Comparison of ENCODE assay signal across 9 cellular contexts in genomic region chr12:82326905-82327503, GRCh38. TPM values are rescaled to one million over a fixed set of nuclear protein-coding genes. Genes with fewer than 3 reads are reported as not detected.
DNase-seq lines count a peak whose midpoint lies in the region; ATAC-seq, FAIRE-seq and TF ChIP-seq lines count a peak whose summit lies in the region.
"Had no signal": no experiment of that assay in that cellular context is flagged by ENCODE, and none has a peak within 500 bp of the region (broad histone marks: within the 10 kb centered on the region; RNA-seq: fewer than 3 reads in every experiment).

No MANE protein-coding gene starts in this region.

- H3K36me3 ChIP-seq in pancreas (no peaks in the 10 kb centered on the region), H7 (replicated peaks; ENCODE audit: control insufficient read depth, insufficient read depth, low read length) (no peaks in the 10 kb centered on the region)

- peak in 2 of 4 donors; percentile 30 to 43 for TF ChIP-seq CTCF in pancreas (IDR thresholded peaks at IDR 0.05)

- H3K27me3 ChIP-seq in pancreas: no peaks in the 10 kb centered on the region
- no peaks in the 10 kb centered on the region for H3K27me3 ChIP-seq in H7 (ENCODE audit: control insufficient read depth, insufficient read depth, low read length)

- peak; percentile 3 for DNase-seq in EL
- DNase-seq in NCI-H526 (lab: John Stamatoyannopoulos, UW): peak; percentile 6 to 35
- peak; percentile 30 for DNase-seq in dedifferentiated amniotic fluid mesenchymal stem cell (ENCODE audit: extremely low spot score)
- no peak for DNase-seq in pancreas
- no peak for DNase-seq in H7
- DNase-seq in activated CD8-positive, alpha-beta memory T cell treated with anti-CD3 and anti-CD28 coated beads, Interleukin-2, amount 10 ng/mL, durations not matched to agents 7 days and 5 days: no peak

- H3K9me3 Mint-ChIP-seq in activated CD8-positive, alpha-beta memory T cell treated with anti-CD3 and anti-CD28 coated beads, Interleukin-2, amount 10 ng/mL, durations not matched to agents 7 days and 5 days (ENCODE audit: low read depth): no peaks in the 10 kb centered on the region

- no peak overlapping the region for H3K27ac ChIP-seq in pancreas
- H3K27ac ChIP-seq: parathyroid adenoma had no signal

- 6 to 10% methylated on average over 1 of the region's 1 CpG for WGBS in pancreas, 2 donors

- H3K9me3 ChIP-seq in pancreas: no peaks in the 10 kb centered on the region

- no peaks in the 10 kb centered on the region for H3K27me3 Mint-ChIP-seq in activated CD8-positive, alpha-beta memory T cell treated with anti-CD3 and anti-CD28 coated beads, Interleukin-2, amount 10 ng/mL, durations not matched to agents 7 days and 5 days

- no peak overlapping the region for H3K27ac Mint-ChIP-seq in activated CD8-positive, alpha-beta memory T cell treated with anti-CD3 and anti-CD28 coated beads, Interleukin-2, amount 10 ng/mL, durations not matched to agents 7 days and 5 days

- peak; percentile 43 for ATAC-seq in HG02798 (IDR thresholded peaks at IDR 0.05; ENCODE audit: poor library complexity, unreplicated experiment)
- ATAC-seq in pancreas: peak in 2 of 4 donors; percentile 52 to 56
- ATAC-seq in HG03520 (IDR thresholded peaks at IDR 0.05; ENCODE audit: unreplicated experiment): no peak
- ATAC-seq in activated CD8-positive, alpha-beta memory T cell treated with anti-CD3 and anti-CD28 coated beads, Interleukin-2, amount 10 ng/mL, durations not matched to agents 7 days and 5 days: no peak

- H3K4me3 ChIP-seq in pancreas (no peak overlapping the region), H7 (ENCODE audit: insufficient read depth, low read depth, low read length) (no peak overlapping the region)

- H3K4me1 ChIP-seq in pancreas: no peaks in the 10 kb centered on the region
- H3K4me1 ChIP-seq: parathyroid adenoma had no signal

- intact Hi-C loops in pancreas (cut with DNase I): loop anchor here in 2 of 3 donors (5.0 to 10.0 kb wide), 2 partner anchors 682 to 685 kb away; no protein-coding TSS in a partner anchor

- H3K36me3 Mint-ChIP-seq in activated CD8-positive, alpha-beta memory T cell treated with anti-CD3 and anti-CD28 coated beads, Interleukin-2, amount 10 ng/mL, durations not matched to agents 7 days and 5 days: no peaks in the 10 kb centered on the region

- CTCF ChIA-PET in activated CD8-positive, alpha-beta memory T cell treated with anti-CD3 and anti-CD28 coated beads, Interleukin-2, amount 10 ng/mL, durations not matched to agents 7 days and 5 days (lab: Charles Lee): no interaction called here

- FAIRE-seq in pancreas (lab: Jason Lieb, UNC): peak; percentile 89

- H3K4me3 Mint-ChIP-seq in activated CD8-positive, alpha-beta memory T cell treated with anti-CD3 and anti-CD28 coated beads, Interleukin-2, amount 10 ng/mL, durations not matched to agents 7 days and 5 days: no peak overlapping the region

- H3K4me1 Mint-ChIP-seq in activated CD8-positive, alpha-beta memory T cell treated with anti-CD3 and anti-CD28 coated beads, Interleukin-2, amount 10 ng/mL, durations not matched to agents 7 days and 5 days: no peaks in the 10 kb centered on the region

RNA-seq across cellular contexts. Expression of gene CCDC59, which starts 31.2 kb away (rescaled TPM):
- 10 to 100 TPM; 12.0 to 17.4 (median 15.1) TPM for total RNA-seq in pancreas
- polyA plus RNA-seq in pancreas: 10 to 100 TPM; 22.4 to 29.2 TPM
- 45.1 and 60.2 TPM in 2 replicates for total RNA-seq in H7 (2014; rRNA removed; shearing (Covaris generic))
- total RNA-seq in activated CD8-positive, alpha-beta memory T cell treated with anti-CD3 and anti-CD28 coated beads, Interleukin-2, amount 10 ng/mL, durations not matched to agents 7 days and 5 days: 10 to 100 TPM; 50.8 to 60.1 TPM

RNA-seq across cellular contexts. Expression of gene METTL25, which starts 31.3 kb away (rescaled TPM):
- 1 to 10 TPM; 3.5 to 9.5 (median 6.1) TPM for total RNA-seq in pancreas
- 1 to 10 TPM; 5.6 to 6.4 TPM for polyA plus RNA-seq in pancreas
- total RNA-seq in H7 (2014; rRNA removed; shearing (Covaris generic)): 4.2 and 6.0 TPM in 2 replicates
- 1 to 10 TPM; 5.0 to 7.1 TPM for total RNA-seq in activated CD8-positive, alpha-beta memory T cell treated with anti-CD3 and anti-CD28 coated beads, Interleukin-2, amount 10 ng/mL, durations not matched to agents 7 days and 5 days

Comparison
In these comparisons a context has a peak if more than half of its experiments do, and no peak if none do; other contexts are left out.
1. DNase-seq: peak in EL (single experiment), NCI-H526 (2 of 2) and dedifferentiated amniotic fluid mesenchymal stem cell (single experiment); none in pancreas (0 of 6), H7 (single experiment) and activated CD8-positive, alpha-beta memory T cell treated with anti-CD3 and anti-CD28 coated beads, Interleukin-2, amount 10 ng/mL, durations not matched to agents 7 days and 5 days (single experiment).